10 cellular contexts compared by ENCODE assay signal in the genomic region with DNA sequence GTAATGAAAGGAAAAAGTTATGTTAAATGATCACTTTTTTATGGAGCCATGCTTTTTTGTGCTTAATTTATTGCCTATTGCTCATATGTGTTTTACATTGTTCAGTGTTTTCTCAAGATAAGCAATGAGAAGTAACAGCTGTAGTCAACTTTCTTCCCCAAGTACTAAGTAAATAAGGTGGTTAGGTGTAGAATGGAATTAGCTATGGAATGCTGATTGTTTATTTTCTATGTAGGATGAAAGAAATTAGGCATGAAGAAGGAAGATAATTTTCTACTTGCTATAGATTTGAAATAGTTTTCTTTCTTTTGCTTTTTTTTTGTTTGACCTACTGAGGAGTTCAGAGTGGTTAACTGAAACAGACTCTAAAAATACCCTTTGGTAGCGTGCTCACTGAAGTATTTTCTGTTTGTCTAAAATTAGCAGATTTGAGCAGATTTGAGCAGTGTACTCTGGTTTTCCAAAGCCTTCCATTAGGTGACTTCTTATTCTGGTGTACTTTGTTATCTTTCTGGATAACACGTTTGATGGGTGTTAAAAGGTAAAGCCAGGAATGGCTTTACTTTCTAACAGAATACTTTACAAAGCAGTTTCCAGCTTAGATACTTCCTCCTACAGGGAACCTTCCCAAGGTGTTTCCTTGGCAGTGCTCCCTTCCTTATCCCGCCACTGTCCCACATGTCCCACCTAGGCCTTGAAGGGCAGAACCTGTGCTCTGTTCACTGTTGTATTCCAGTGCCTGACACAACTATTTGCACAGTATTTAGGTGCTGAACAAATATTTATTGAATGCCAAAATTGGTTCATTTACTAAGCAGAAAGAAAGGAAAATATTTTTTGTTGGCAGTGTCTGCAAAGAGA. TPM values are rescaled to one million over a fixed set of nuclear protein-coding genes. Genes with fewer than 3 reads are reported as not detected.
DNase-seq lines count a peak whose midpoint lies in the region; ATAC-seq and TF ChIP-seq lines count a peak whose summit lies in the region.
"Had no signal": no experiment of that assay in that cellular context is flagged by ENCODE, and none has a peak within 500 bp of the region (broad histone marks: within the 10 kb centered on the region; RNA-seq: fewer than 3 reads in every experiment).

No MANE protein-coding gene starts in this region.

- H3K4me3 Mint-ChIP-seq in activated CD4-positive, alpha-beta T cell treated with anti-CD3 and anti-CD28 coated beads for 36 hours, result peak overlapping the region; percentile 38
- H3K4me3 Mint-ChIP-seq in stimulated activated naive CD8-positive, alpha-beta T cell treated with anti-CD3 and anti-CD28 coated beads, Interleukin-15, amount 100 ng/mL, for 72 hours, result peak overlapping the region; percentile 53 to 77

- no peak for TF ChIP-seq CTCF in coronary artery (IDR thresholded peaks at IDR 0.05)

- peak overlapping the region; percentile 94 for H3K27ac Mint-ChIP-seq in activated CD4-positive, alpha-beta T cell treated with anti-CD3 and anti-CD28 coated beads for 36 hours
- H3K27ac Mint-ChIP-seq in stimulated activated naive CD8-positive, alpha-beta T cell treated with anti-CD3 and anti-CD28 coated beads, Interleukin-15, amount 100 ng/mL, for 72 hours, result peak overlapping the region; percentile 44 to 87

- CTCF ChIA-PET in activated CD4-positive, alpha-beta T cell treated with anti-CD3 and anti-CD28 coated beads for 36 hours (lab: Charles Lee), result interaction anchor here (0.6 to 1.6 kb wide), 3 partner anchors 25 to 41 kb away, joined by 3 to 9 read pairs (median 4); no protein-coding TSS in a partner anchor

- no peak for DNase-seq in activated CD4-positive, alpha-beta T cell treated with anti-CD3 and anti-CD28 coated beads for 36 hours
- no peak for DNase-seq in activated CD4-positive, alpha-beta T cell treated with anti-CD3 and anti-CD28 coated beads for 1 hour
- DNase-seq in coronary artery (ENCODE audit: low spot score) (no peak), SW480 (ENCODE audit: low spot score) (no peak)
- DNase-seq in stimulated activated naive CD8-positive, alpha-beta T cell treated with anti-CD3 and anti-CD28 coated beads, Interleukin-15, amount 100 ng/mL, for 72 hours, result no peak
- DNase-seq: KG1 had no signal

- H3K4me3 ChIP-seq in coronary artery, result peak overlapping the region; percentile 32
- H3K4me3 ChIP-seq: skin epidermis had no signal

- no peaks in the 10 kb centered on the region for H3K27me3 Mint-ChIP-seq in activated CD4-positive, alpha-beta T cell treated with anti-CD3 and anti-CD28 coated beads for 36 hours
- H3K27me3 Mint-ChIP-seq in stimulated activated naive CD8-positive, alpha-beta T cell treated with anti-CD3 and anti-CD28 coated beads, Interleukin-15, amount 100 ng/mL, for 72 hours, result no peaks in the 10 kb centered on the region

- H3K36me3 Mint-ChIP-seq in activated CD4-positive, alpha-beta T cell treated with anti-CD3 and anti-CD28 coated beads for 36 hours (ENCODE audit: low read depth), result no peaks in the 10 kb centered on the region

- peaks cover 82% of the 10 kb centered on the region for H3K4me1 Mint-ChIP-seq in activated CD4-positive, alpha-beta T cell treated with anti-CD3 and anti-CD28 coated beads for 36 hours
- H3K4me1 Mint-ChIP-seq in stimulated activated naive CD8-positive, alpha-beta T cell treated with anti-CD3 and anti-CD28 coated beads, Interleukin-15, amount 100 ng/mL, for 72 hours, result peaks cover 91% of the 10 kb centered on the region

- H3K9me3 Mint-ChIP-seq in activated CD4-positive, alpha-beta T cell treated with anti-CD3 and anti-CD28 coated beads for 36 hours (ENCODE audit: low read depth), result no peaks in the 10 kb centered on the region
- no peaks in the 10 kb centered on the region for H3K9me3 Mint-ChIP-seq in stimulated activated naive CD8-positive, alpha-beta T cell treated with anti-CD3 and anti-CD28 coated beads, Interleukin-15, amount 100 ng/mL, for 72 hours

- intact Hi-C loops in activated CD4-positive, alpha-beta T cell treated with anti-CD3 and anti-CD28 coated beads for 36 hours (cut with DNase I, micrococcal nuclease), result no loop called here

- no peak for ATAC-seq in activated CD4-positive, alpha-beta T cell treated with anti-CD3 and anti-CD28 coated beads for 36 hours
- ATAC-seq in HG03432 (IDR thresholded peaks at IDR 0.05; ENCODE audit: unreplicated experiment), result peak; percentile 33
- no peak for ATAC-seq in stimulated activated naive CD8-positive, alpha-beta T cell treated with anti-CD3 and anti-CD28 coated beads, Interleukin-15, amount 100 ng/mL, for 72 hours
- no peak for ATAC-seq in HG02970 (IDR thresholded peaks at IDR 0.05; ENCODE audit: low FRiP score, unreplicated experiment)
- ATAC-seq in HG02840 (IDR thresholded peaks at IDR 0.05; ENCODE audit: low FRiP score, unreplicated experiment), result no peak

- POLR2A ChIA-PET in activated CD4-positive, alpha-beta T cell treated with anti-CD3 and anti-CD28 coated beads for 36 hours (lab: Charles Lee), result interaction anchor here (0.6 to 0.7 kb wide), 2 partner anchors 29 to 276 kb away, joined by 3 read pairs; no protein-coding TSS in a partner anchor

- H3K27ac ChIP-seq in coronary artery, result peak overlapping the region; percentile 80 to 86

RNA-seq across cellular contexts. Expression of a gene that starts 56.0 kb away (rescaled TPM):
- 10 to 100 TPM; 38.0 to 39.0 TPM for total RNA-seq in activated CD4-positive, alpha-beta T cell treated with anti-CD3 and anti-CD28 coated beads for 36 hours
